ENCODE assay signal across 22 cellular contexts in the genomic region with DNA sequence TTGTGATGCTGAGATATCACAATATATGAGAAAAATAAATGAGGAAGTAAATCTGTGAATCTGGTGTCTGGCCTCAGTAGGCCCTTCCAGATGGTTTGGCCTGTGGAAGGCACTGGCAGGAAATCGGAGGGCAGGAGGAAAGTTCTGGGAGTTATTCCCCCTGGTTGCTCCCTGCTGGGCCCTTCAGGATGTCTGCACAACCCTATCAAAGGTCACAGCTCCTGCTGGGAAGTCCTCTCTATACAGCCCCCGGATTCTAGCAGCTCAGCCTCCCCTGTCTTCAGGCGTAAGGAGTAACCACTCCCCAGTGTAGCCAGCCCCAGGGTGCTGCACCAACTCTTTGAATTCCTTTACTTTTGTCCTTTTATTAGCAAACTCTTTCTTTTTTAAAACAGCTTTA. TPM values are rescaled to one million over a fixed set of nuclear protein-coding genes. Genes with fewer than 3 reads are reported as not detected.
DNase-seq lines count a peak whose midpoint lies in the region; ATAC-seq and TF ChIP-seq lines count a peak whose summit lies in the region.
"Had no signal": no experiment of that assay in that cellular context is flagged by ENCODE, and none has a peak within 500 bp of the region (broad histone marks: within the 10 kb centered on the region; RNA-seq: fewer than 3 reads in every experiment).

No MANE protein-coding gene starts in this region.

- BruUV-seq in PC-9 (replicated peaks; lab: Mats Ljungman, UMichigan): no TSS peak

- ATAC-seq in WTC11: no peak
- ATAC-seq in stimulated activated effector memory CD8-positive, alpha-beta T cell treated with anti-CD3 and anti-CD28 coated beads, Interleukin-12 subunit alpha, Interleukin-12 subunit beta, amount 100 ng/mL, for 72 hours: no peak
- ATAC-seq in left colon: no peak
- ATAC-seq: GM12878, HCT116 had no signal

- H3K27ac ChIP-seq in PC-9: no peak overlapping the region
- H3K27ac ChIP-seq in neural progenitor cell: no peak overlapping the region

- H3K4me1 ChIP-seq in PC-9 (replicated peaks; ENCODE audit: insufficient read depth) (peaks cover 69% of the 10 kb centered on the region), neural progenitor cell (peaks cover 7% of the 10 kb centered on the region)
- H3K4me1 ChIP-seq: BE2C had no signal

- H3K27me3 ChIP-seq in PC-9 (ENCODE audit: insufficient read depth, low read depth): no peaks in the 10 kb centered on the region
- H3K27me3 ChIP-seq in neural progenitor cell: no peaks in the 10 kb centered on the region
- H3K27me3 ChIP-seq: BE2C had no signal

- CTCF ChIA-PET in PC-9 (lab: Charles Lee): no interaction called here
- CTCF ChIA-PET in WTC11 (lab: Charles Lee): no interaction called here

- TF ChIP-seq CTCF in PC-9 (conservative IDR thresholded peaks at IDR 0.05): no peak
- no peak for TF ChIP-seq CTCF in WTC11 (IDR thresholded peaks at IDR 0.05)
- no peak for TF ChIP-seq CTCF in neural progenitor cell (IDR thresholded peaks at IDR 0.05)

- no peaks in the 10 kb centered on the region for H3K9me2 ChIP-seq in PC-9 (ENCODE audit: insufficient read depth)

- no peaks in the 10 kb centered on the region for H4K20me1 ChIP-seq in PC-9 (ENCODE audit: insufficient read depth)
- no peaks in the 10 kb centered on the region for H4K20me1 ChIP-seq in neural progenitor cell (ENCODE audit: low read depth)

- H3K9ac ChIP-seq in neural progenitor cell: no peak overlapping the region

- H3K4me2 ChIP-seq in PC-9 (0 out of 2 replicates have a peak overlapping the region, but pooled peaks have one; percentile 32), neural progenitor cell (no peak overlapping the region)

- no peaks in the 10 kb centered on the region for H3K9me3 Mint-ChIP-seq in WTC11
- peaks cover 5% of the 10 kb centered on the region for H3K9me3 Mint-ChIP-seq in neural progenitor cell
- no peaks in the 10 kb centered on the region for H3K9me3 Mint-ChIP-seq in stimulated activated effector memory CD8-positive, alpha-beta T cell treated with anti-CD3 and anti-CD28 coated beads, Interleukin-12 subunit alpha, Interleukin-12 subunit beta, amount 100 ng/mL, for 72 hours
- H3K9me3 Mint-ChIP-seq: CD8-positive, alpha-beta memory T cell had no signal

- no peak overlapping the region for H3K4me3 Mint-ChIP-seq in WTC11
- H3K4me3 Mint-ChIP-seq in neural progenitor cell: no peak overlapping the region
- H3K4me3 Mint-ChIP-seq in stimulated activated effector memory CD8-positive, alpha-beta T cell treated with anti-CD3 and anti-CD28 coated beads, Interleukin-12 subunit alpha, Interleukin-12 subunit beta, amount 100 ng/mL, for 72 hours: no peak overlapping the region
- H3K4me3 Mint-ChIP-seq: CD4-positive, CD25-positive, alpha-beta regulatory T cell; CD8-positive, alpha-beta memory T cell; HFFc6 had no signal

- H3K36me3 ChIP-seq in PC-9 (ENCODE audit: low read depth) (peaks cover 23% of the 10 kb centered on the region), neural progenitor cell (no peaks in the 10 kb centered on the region)
- H3K36me3 ChIP-seq: BE2C had no signal

- H3K4me1 Mint-ChIP-seq in WTC11: 0 out of 2 replicates have a peak, but pooled peaks cover 6% of the 10 kb centered on the region
- peaks cover 41% of the 10 kb centered on the region for H3K4me1 Mint-ChIP-seq in neural progenitor cell
- no peaks in the 10 kb centered on the region for H3K4me1 Mint-ChIP-seq in stimulated activated effector memory CD8-positive, alpha-beta T cell treated with anti-CD3 and anti-CD28 coated beads, Interleukin-12 subunit alpha, Interleukin-12 subunit beta, amount 100 ng/mL, for 72 hours
- H3K4me1 Mint-ChIP-seq: CD4-positive, CD25-positive, alpha-beta regulatory T cell; CD8-positive, alpha-beta memory T cell had no signal

- intact Hi-C loops in PC-9 (cut with micrococcal nuclease; ENCODE audit: unreplicated experiment): no loop called here
- intact Hi-C loops in left colon (cut with DNase I, micrococcal nuclease): no loop called here

- no peak overlapping the region for H3K4me3 ChIP-seq in PC-9
- H3K4me3 ChIP-seq in neural progenitor cell: no peak overlapping the region
- H3K4me3 ChIP-seq: GM12878 had no signal

- POLR2A ChIA-PET in PC-9 (lab: Charles Lee; ENCODE audit: unreplicated experiment) (no interaction called here), WTC11 (lab: Charles Lee) (no interaction called here)

- H3K36me3 Mint-ChIP-seq in WTC11: no peaks in the 10 kb centered on the region
- peaks cover 7% of the 10 kb centered on the region for H3K36me3 Mint-ChIP-seq in neural progenitor cell
- no peaks in the 10 kb centered on the region for H3K36me3 Mint-ChIP-seq in stimulated activated effector memory CD8-positive, alpha-beta T cell treated with anti-CD3 and anti-CD28 coated beads, Interleukin-12 subunit alpha, Interleukin-12 subunit beta, amount 100 ng/mL, for 72 hours
- H3K36me3 Mint-ChIP-seq: CD4-positive, CD25-positive, alpha-beta regulatory T cell had no signal

- peaks cover 3% of the 10 kb centered on the region; the same call in 1 of the 2 replicates for H3K27me3 Mint-ChIP-seq in WTC11 (ENCODE audit: low read depth)
- H3K27me3 Mint-ChIP-seq in neural progenitor cell (ENCODE audit: insufficient read depth, low read depth): no peaks in the 10 kb centered on the region

- H2AFZ ChIP-seq in PC-9: no peak overlapping the region
- no peak overlapping the region for H2AFZ ChIP-seq in neural progenitor cell (replicated peaks)

- peaks cover 59% of the 10 kb centered on the region for H3F3A ChIP-seq in PC-9 (ENCODE audit: insufficient read depth, low read depth)
- no peaks in the 10 kb centered on the region for H3F3A ChIP-seq in neural progenitor cell (ENCODE audit: low read depth)

- H3K79me2 ChIP-seq in PC-9 (ENCODE audit: low read depth): peaks cover 66% of the 10 kb centered on the region
- H3K79me2 ChIP-seq in neural progenitor cell (ENCODE audit: low read depth): no peaks in the 10 kb centered on the region

- H3K27ac Mint-ChIP-seq in WTC11 (no peak overlapping the region), neural progenitor cell (peak overlapping the region; percentile 46)
- H3K27ac Mint-ChIP-seq in stimulated activated effector memory CD8-positive, alpha-beta T cell treated with anti-CD3 and anti-CD28 coated beads, Interleukin-12 subunit alpha, Interleukin-12 subunit beta, amount 100 ng/mL, for 72 hours: peak overlapping the region; percentile 34
- H3K27ac Mint-ChIP-seq: CD4-positive, CD25-positive, alpha-beta regulatory T cell; HFFc6 had no signal

- peaks cover 5% of the 10 kb centered on the region; the same call in 1 of the 2 replicates for H3K9me3 ChIP-seq in PC-9 (ENCODE audit: insufficient read depth, low read depth)
- H3K9me3 ChIP-seq in neural progenitor cell (ENCODE audit: low read depth): no peaks in the 10 kb centered on the region
- H3K9me3 ChIP-seq: BE2C had no signal

- DNase-seq in PC-9 (no peak), WTC11 (ENCODE audit: low spot score) (no peak), neural progenitor cell (ENCODE audit: low spot score) (no peak), NCI-H2029 (lab: John Stamatoyannopoulos, UW) (no peak), left colon (no peak), globus pallidus (ENCODE audit: low spot score) (no peak)
- DNase-seq in stimulated activated effector memory CD8-positive, alpha-beta T cell treated with anti-CD3 and anti-CD28 coated beads, Interleukin-12 subunit alpha, Interleukin-12 subunit beta, amount 100 ng/mL, for 72 hours (ENCODE audit: low spot score in 2 of 2): no peak
- DNase-seq: BE2C; CD4-positive, CD25-positive, alpha-beta regulatory T cell; CD8-positive, alpha-beta memory T cell; COR-L47; DMS 273 treated with DMSO at 0.1 percent for 48 hours; DMS53; DND-41; EL; GOT3; H7; HFFc6 had no signal

TF ChIP-seq in WTC11, 78 proteins besides CTCF, POLR2A, EP300 and RAD21:
- TF ChIP-seq ZNF121 (CRISPR knock-in tag; IDR thresholded peaks at IDR 0.05) (no peak), ZNF423 (CRISPR knock-in tag; IDR thresholded peaks at IDR 0.05) (0 out of 2 replicates have a peak, but pooled peaks have one; percentile 15)

RNA-seq across cellular contexts. Expression of a gene that starts 56.2 kb away (rescaled TPM):
- total RNA-seq in PC-9 (2021): 4.7 and 6.3 TPM in 2 replicates
- 0.04 to 0.07 TPM in 2 of 3 replicates, not detected in the other for total RNA-seq in WTC11 (2021)
- total RNA-seq in neural progenitor cell (ENCODE audit: low replicate concordance): not detected in 2 replicates
- not detected for total RNA-seq in left colon
- total RNA-seq: A172, G401, HFFc6 had no signal
